In genomic region chr12:132437252-132438138, GRCh38 we compare ENCODE assay signal across 15 cellular contexts.
DNase-seq lines count a peak whose midpoint lies in the region; TF ChIP-seq lines count a peak whose summit lies in the region.
"Had no signal": no experiment of that assay in that cellular context is flagged by ENCODE, and none has a peak within 500 bp of the region (broad histone marks: within the 10 kb centered on the region; RNA-seq: fewer than 3 reads in every experiment).

No MANE protein-coding gene starts in this region.

- no peaks in the 10 kb centered on the region; the same call in 1 of the 2 replicates for H3K4me1 ChIP-seq in HEK293 (ENCODE audit: control insufficient read depth, insufficient read depth, low read length)

- POLR2A ChIA-PET in HEK293 (lab: Yijun Ruan, JAX): no interaction called here

- no peaks in the 10 kb centered on the region for H3K36me3 Mint-ChIP-seq in activated naive CD8-positive, alpha-beta T cell
- H3K36me3 Mint-ChIP-seq: immature natural killer cell, natural killer cell had no signal

- H3K9me3 ChIP-seq in HEK293 (ENCODE audit: control insufficient read depth, insufficient read depth, low read depth, low read length): no peaks in the 10 kb centered on the region

- H3K27ac Mint-ChIP-seq in activated naive CD8-positive, alpha-beta T cell: peak overlapping the region; percentile 72
- H3K27ac Mint-ChIP-seq: immature natural killer cell, natural killer cell had no signal

- peaks cover 45% of the 10 kb centered on the region for H3K4me1 Mint-ChIP-seq in activated naive CD8-positive, alpha-beta T cell (ENCODE audit: low read depth)

- DNase-seq in DMS153 (lab: John Stamatoyannopoulos, UW) (peak; percentile 24), DMS153 treated with DMSO at 0.1 percent for 48 hours (lab: John Stamatoyannopoulos, UW; ENCODE audit: unreplicated experiment) (no peak), left kidney (ENCODE audit: low read depth, low spot score) (peak; percentile 88), AML-193 (lab: John Stamatoyannopoulos, UW) (no peak), KG1 (lab: John Stamatoyannopoulos, UW) (no peak), NCI-H524 (lab: John Stamatoyannopoulos, UW) (no peak)
- DNase-seq: immature natural killer cell; natural killer cell; NCI-H446; stimulated activated CD8-positive, alpha-beta memory T cell treated with anti-CD3 and anti-CD28 coated beads, Interleukin-4, amount 100 ng/mL, for 48 hours had no signal

- CTCF ChIA-PET in HEK293 (lab: Yijun Ruan, JAX): interaction anchor here (0.7 kb wide), 1 partner anchor 123 kb away, joined by 3 read pairs; no protein-coding TSS in a partner anchor

- no peaks in the 10 kb centered on the region for H3K36me3 ChIP-seq in HEK293 (ENCODE audit: control insufficient read depth in 2 of 2, insufficient read depth in 1 of 2, low read length in 2 of 2)

- no peak overlapping the region for H3K27ac ChIP-seq in HEK293 (ENCODE audit: extremely low read depth, low read depth, low read length)
- H3K27ac ChIP-seq: 22Rv1, epithelial cell of prostate had no signal

- no peaks in the 10 kb centered on the region for H3K9me3 Mint-ChIP-seq in activated naive CD8-positive, alpha-beta T cell (ENCODE audit: low read depth)
- H3K9me3 Mint-ChIP-seq: immature natural killer cell, natural killer cell had no signal

- no peak overlapping the region for H3K4me3 ChIP-seq in HEK293 (ENCODE audit: low read depth, low read length)
- H3K4me3 ChIP-seq: smooth muscle cell had no signal

- no peaks in the 10 kb centered on the region for H3K27me3 Mint-ChIP-seq in activated naive CD8-positive, alpha-beta T cell

- TF ChIP-seq CTCF in HEK293 (tag by site-specific recombination; IDR thresholded peaks at IDR 0.05): no peak

- H3K4me3 Mint-ChIP-seq in activated naive CD8-positive, alpha-beta T cell: peak overlapping the region; percentile 56
- H3K4me3 Mint-ChIP-seq: natural killer cell had no signal

TF ChIP-seq in HEK293, 187 proteins besides CTCF, POLR2A, EP300 and RAD21 (continues in another document):
- TF ChIP-seq ZNF366 (tag by site-specific recombination; conservative IDR thresholded peaks at IDR 0.05) (peak; percentile 72), ZNF211 (tag by site-specific recombination; IDR thresholded peaks at IDR 0.05; ENCODE audit: low read depth) (no peak), ZNF544 (tag by site-specific recombination; IDR thresholded peaks at IDR 0.05) (no peak), ZNF18 (tag by site-specific recombination; IDR thresholded peaks at IDR 0.05) (peak; percentile 76; the same call in 1 of the 2 replicates), PATZ1 (tag by site-specific recombination; IDR thresholded peaks at IDR 0.05) (0 out of 2 replicates have a peak, but pooled peaks have one; percentile 16), ZNF239 (tag by site-specific recombination; IDR thresholded peaks at IDR 0.05) (no peak), ZNF19 (tag by site-specific recombination; IDR thresholded peaks at IDR 0.05; ENCODE audit: low read depth) (no peak), GLIS1 (tag by site-specific recombination; IDR thresholded peaks at IDR 0.05) (peak; percentile 89), GLIS2 (tag by site-specific recombination; IDR thresholded peaks at IDR 0.05) (no peak), ZNF146 (tag by site-specific recombination; IDR thresholded peaks at IDR 0.05) (no peak), ZBTB20 (tag by site-specific recombination; IDR thresholded peaks at IDR 0.05) (no peak), ZNF362 (tag by site-specific recombination; IDR thresholded peaks at IDR 0.05) (no peak), SETDB1 (IDR thresholded peaks at IDR 0.05; ENCODE audit: insufficient read length, low read length) (no peak), PRDM1 (tag by site-specific recombination; IDR thresholded peaks at IDR 0.05) (no peak), MEIS1 (CRISPR knock-in tag; IDR thresholded peaks at IDR 0.05; ENCODE audit: borderline replicate concordance) (no peak), BCL11B (tag by site-specific recombination; IDR thresholded peaks at IDR 0.05; ENCODE audit: low read depth) (no peak), ZNF274 (IDR thresholded peaks at IDR 0.05; ENCODE audit: low read length) (no peak), ZNF274 (tag by site-specific recombination; IDR thresholded peaks at IDR 0.05; ENCODE audit: borderline replicate concordance) (no peak), ZFHX2 (tag by site-specific recombination; conservative IDR thresholded peaks at IDR 0.05) (0 out of 2 replicates have a peak, but pooled peaks have one; percentile 20), ZNF670 (tag by site-specific recombination; IDR thresholded peaks at IDR 0.05; ENCODE audit: low read depth) (no peak), SP2 (tag by site-specific recombination; IDR thresholded peaks at IDR 0.05) (peak; percentile 62), ZIC2 (tag by site-specific recombination; IDR thresholded peaks at IDR 0.05) (peak; percentile 67), YY1 (tag by site-specific recombination; IDR thresholded peaks at IDR 0.05) (no peak), ZNF600 (tag by site-specific recombination; IDR thresholded peaks at IDR 0.05) (0 out of 2 replicates have a peak, but pooled peaks have one; percentile 10), ZNF48 (tag by site-specific recombination; IDR thresholded peaks at IDR 0.05) (no peak), ZNF449 (tag by site-specific recombination; IDR thresholded peaks at IDR 0.05) (peak; percentile 77), ZBTB48 (tag by site-specific recombination; IDR thresholded peaks at IDR 0.05) (no peak)

Comparison
In these comparisons a context has a peak if more than half of its experiments do, and no peak if none do; other contexts are left out.
1. DNase-seq: peak in DMS153 (single experiment) and left kidney (single experiment); none in DMS153 treated with DMSO at 0.1 percent for 48 hours (single experiment), AML-193 (0 of 2), KG1 (single experiment) and NCI-H524 (0 of 2).